ENCODE assay signal across 21 cellular contexts in the genomic region with DNA sequence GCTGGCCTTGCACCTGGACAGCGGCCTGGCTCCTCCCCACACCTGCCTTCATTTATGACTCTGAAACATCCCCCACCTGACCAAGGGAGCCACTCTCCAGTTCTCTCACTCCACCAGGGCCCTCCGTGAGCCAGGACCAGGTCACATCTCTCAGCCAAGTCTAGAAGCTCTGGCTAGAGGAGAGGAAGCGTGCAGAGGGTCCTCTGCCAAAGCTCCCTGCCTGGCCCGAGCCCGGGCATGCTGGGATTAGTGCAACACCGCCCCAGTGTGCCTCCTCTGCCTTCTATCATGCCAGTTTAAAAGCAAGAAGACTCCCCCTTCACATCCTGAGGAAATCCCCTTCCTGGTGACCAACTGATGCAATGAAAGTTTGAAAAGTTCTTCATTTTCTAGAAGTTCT. TPM values are rescaled to one million over a fixed set of nuclear protein-coding genes. Genes with fewer than 3 reads are reported as not detected.
DNase-seq lines count a peak whose midpoint lies in the region; ATAC-seq and TF ChIP-seq lines count a peak whose summit lies in the region.
"Had no signal": no experiment of that assay in that cellular context is flagged by ENCODE, and none has a peak within 500 bp of the region (broad histone marks: within the 10 kb centered on the region; RNA-seq: fewer than 3 reads in every experiment).

No MANE protein-coding gene starts in this region.

- H3K9me3 ChIP-seq in left ventricle myocardium inferior (replicated peaks), result no peaks in the 10 kb centered on the region
- H3K9me3 ChIP-seq in right atrium auricular region, result no peaks in the 10 kb centered on the region
- no peaks in the 10 kb centered on the region for H3K9me3 ChIP-seq in endodermal cell (ENCODE audit: control insufficient read depth, low read length)
- H3K9me3 ChIP-seq: BE2C had no signal

- H3K27me3 Mint-ChIP-seq in T-helper 1 cell treated with Interleukin-12 subunit alpha and Interleukin-12 subunit beta and Interleukin-4 antibody, amounts not matched to agents 30 μg/mL and 1 μg/mL, for 36 hours (ENCODE audit: low read depth), result peaks cover 8% of the 10 kb centered on the region
- H3K27me3 Mint-ChIP-seq in dendritic cell treated with granulocyte-macrophage colony-stimulating factor and Interleukin-4, amounts not matched to agents 40 ng/mL and 50 ng/mL, for 4 days, result peaks cover 2% of the 10 kb centered on the region
- peaks cover 54 to 55% of the 10 kb centered on the region in 2 donors for H3K27me3 Mint-ChIP-seq in stimulated activated naive B cell treated with anti-CD40 and anti-IgM and Interleukin-4, amounts not matched to agents 10 μg/mL and 1 μg/mL and 100 μg/mL, for 72 hours
- H3K27me3 Mint-ChIP-seq in endodermal cell (ENCODE audit: insufficient read depth) (peaks cover 7% of the 10 kb centered on the region), GM23338 (ENCODE audit: insufficient read depth, low read depth, poor library complexity) (peaks cover 6% of the 10 kb centered on the region)

- no peak overlapping the region for H3K27ac ChIP-seq in left ventricle myocardium inferior (replicated peaks)
- H3K27ac ChIP-seq in right atrium auricular region, result no peak overlapping the region
- H3K27ac ChIP-seq in endodermal cell (ENCODE audit: low read depth, low read length), result no peak overlapping the region
- H3K27ac ChIP-seq in GM23338 (ENCODE audit: low read depth), result no peak overlapping the region
- H3K27ac ChIP-seq: 22Rv1 had no signal

- H3K36me3 Mint-ChIP-seq in T-helper 1 cell treated with Interleukin-12 subunit alpha and Interleukin-12 subunit beta and Interleukin-4 antibody, amounts not matched to agents 30 μg/mL and 1 μg/mL, for 36 hours (ENCODE audit: low read depth), result no peaks in the 10 kb centered on the region
- no peaks in the 10 kb centered on the region for H3K36me3 Mint-ChIP-seq in dendritic cell treated with granulocyte-macrophage colony-stimulating factor and Interleukin-4, amounts not matched to agents 40 ng/mL and 50 ng/mL, for 4 days (ENCODE audit: low read depth)
- H3K36me3 Mint-ChIP-seq in stimulated activated naive B cell treated with anti-CD40 and anti-IgM and Interleukin-4, amounts not matched to agents 10 μg/mL and 1 μg/mL and 100 μg/mL, for 72 hours, result peaks cover 0 to 2% of the 10 kb centered on the region in 2 donors
- H3K36me3 Mint-ChIP-seq in endodermal cell (ENCODE audit: low read depth) (no peaks in the 10 kb centered on the region), GM23338 (ENCODE audit: low read depth) (no peaks in the 10 kb centered on the region; the same call in 2 of the 3 replicates)

- no peaks in the 10 kb centered on the region for H3K79me2 ChIP-seq in GM23338 (replicated peaks; ENCODE audit: insufficient read depth)

- ATAC-seq in stimulated activated naive B cell treated with anti-CD40 and anti-IgM and Interleukin-4, amounts not matched to agents 10 μg/mL and 1 μg/mL and 100 μg/mL, for 72 hours (replicated peaks), result peak in 1 of 2 donors; percentile 32
- ATAC-seq in GM23338, result no peak
- ATAC-seq: HepG2 had no signal

- 92% methylated on average over 6 of the region's 6 CpGs; no CpG with 5 or more reads in 1 of the 2 experiments for WGBS in endodermal cell (ENCODE audit: insufficient coverage in 1 of 2, insufficient read length in 1 of 2), 2 experiments

- no peak overlapping the region for H3K4me2 ChIP-seq in GM23338

- no peaks in the 10 kb centered on the region for H3K9me2 ChIP-seq in GM23338 (ENCODE audit: insufficient read depth)

- no peak for TF ChIP-seq CTCF in left ventricle myocardium inferior (IDR thresholded peaks at IDR 0.05; ENCODE audit: borderline replicate concordance)
- no peak for TF ChIP-seq CTCF in right atrium auricular region (IDR thresholded peaks at IDR 0.05)
- no peak for TF ChIP-seq CTCF in endodermal cell (conservative IDR thresholded peaks at IDR 0.05)
- TF ChIP-seq CTCF in GM23338 (conservative IDR thresholded peaks at IDR 0.05; ENCODE audit: low read depth in 2 of 2), result no peak

- no peaks in the 10 kb centered on the region for H3K9me3 Mint-ChIP-seq in T-helper 1 cell treated with Interleukin-12 subunit alpha and Interleukin-12 subunit beta and Interleukin-4 antibody, amounts not matched to agents 30 μg/mL and 1 μg/mL, for 36 hours
- peaks cover 11% of the 10 kb centered on the region for H3K9me3 Mint-ChIP-seq in dendritic cell treated with granulocyte-macrophage colony-stimulating factor and Interleukin-4, amounts not matched to agents 40 ng/mL and 50 ng/mL, for 4 days
- peaks cover 4 to 9% of the 10 kb centered on the region in 2 donors for H3K9me3 Mint-ChIP-seq in stimulated activated naive B cell treated with anti-CD40 and anti-IgM and Interleukin-4, amounts not matched to agents 10 μg/mL and 1 μg/mL and 100 μg/mL, for 72 hours
- H3K9me3 Mint-ChIP-seq in endodermal cell, result no peaks in the 10 kb centered on the region
- H3K9me3 Mint-ChIP-seq in GM23338, result no peaks in the 10 kb centered on the region; the same call in 1 of the 3 replicates

- H3K27ac Mint-ChIP-seq in T-helper 1 cell treated with Interleukin-12 subunit alpha and Interleukin-12 subunit beta and Interleukin-4 antibody, amounts not matched to agents 30 μg/mL and 1 μg/mL, for 36 hours, result peak overlapping the region; percentile 47
- H3K27ac Mint-ChIP-seq in dendritic cell treated with granulocyte-macrophage colony-stimulating factor and Interleukin-4, amounts not matched to agents 40 ng/mL and 50 ng/mL, for 4 days, result peak overlapping the region; percentile 62
- peak overlapping the region; percentile 52 for H3K27ac Mint-ChIP-seq in stimulated activated naive B cell treated with anti-CD40 and anti-IgM and Interleukin-4, amounts not matched to agents 10 μg/mL and 1 μg/mL and 100 μg/mL, for 72 hours
- no peak overlapping the region for H3K27ac Mint-ChIP-seq in endodermal cell
- no peak overlapping the region for H3K27ac Mint-ChIP-seq in GM23338

- H3K27me3 ChIP-seq in left ventricle myocardium inferior (ENCODE audit: low read depth) (peaks cover 8% of the 10 kb centered on the region), right atrium auricular region (no peaks in the 10 kb centered on the region), endodermal cell (ENCODE audit: control insufficient read depth, insufficient read depth, low read length, poor library complexity, severe bottlenecking) (no peaks in the 10 kb centered on the region), GM23338 (ENCODE audit: insufficient read depth) (peaks cover 2% of the 10 kb centered on the region; the same call in 1 of the 2 replicates)
- H3K27me3 ChIP-seq: BE2C had no signal

- no peak overlapping the region for H3K4me3 ChIP-seq in left ventricle myocardium inferior
- H3K4me3 ChIP-seq in right atrium auricular region, result no peak overlapping the region
- H3K4me3 ChIP-seq in endodermal cell (ENCODE audit: low read length), result no peak overlapping the region
- no peak overlapping the region for H3K4me3 ChIP-seq in GM23338

- peaks cover 3% of the 10 kb centered on the region for H3K4me1 Mint-ChIP-seq in T-helper 1 cell treated with Interleukin-12 subunit alpha and Interleukin-12 subunit beta and Interleukin-4 antibody, amounts not matched to agents 30 μg/mL and 1 μg/mL, for 36 hours (ENCODE audit: low read depth)
- peaks cover 21% of the 10 kb centered on the region for H3K4me1 Mint-ChIP-seq in dendritic cell treated with granulocyte-macrophage colony-stimulating factor and Interleukin-4, amounts not matched to agents 40 ng/mL and 50 ng/mL, for 4 days (ENCODE audit: low read depth)
- H3K4me1 Mint-ChIP-seq in stimulated activated naive B cell treated with anti-CD40 and anti-IgM and Interleukin-4, amounts not matched to agents 10 μg/mL and 1 μg/mL and 100 μg/mL, for 72 hours, result peaks cover 18 to 22% of the 10 kb centered on the region in 2 donors
- no peaks in the 10 kb centered on the region for H3K4me1 Mint-ChIP-seq in endodermal cell
- peaks cover 1% of the 10 kb centered on the region for H3K4me1 Mint-ChIP-seq in GM23338

- H4K20me1 ChIP-seq in GM23338 (replicated peaks; ENCODE audit: insufficient read depth), result no peaks in the 10 kb centered on the region

- H3K9ac ChIP-seq in endodermal cell (ENCODE audit: extremely low read depth, low read length, poor library complexity, severe bottlenecking), result no peak overlapping the region

- no peaks in the 10 kb centered on the region for H3F3A ChIP-seq in GM23338 (replicated peaks; ENCODE audit: low read depth)

- H2AFZ ChIP-seq in GM23338, result no peak overlapping the region

- no peak for DNase-seq in T-helper 1 cell
- DNase-seq in left ventricle myocardium inferior, result peak; percentile 5
- DNase-seq in right atrium auricular region (ENCODE audit: low spot score), result no peak
- DNase-seq in stimulated activated naive B cell treated with anti-CD40 and anti-IgM and Interleukin-4, amounts not matched to agents 10 μg/mL and 1 μg/mL and 100 μg/mL, for 72 hours, result no peak
- DNase-seq in endodermal cell, result no peak
- DNase-seq in GM23338 (ENCODE audit: low spot score), result no peak
- DNase-seq: BE2C, DND-41, KG1, NCI-H1417 treated with DMSO at 0.1 percent for 48 hours, NCI-H1930, NCI-H2171, NCI-H446, NCI-H69, OCI-M1, RPMI8226 had no signal

- H3K4me1 ChIP-seq in left ventricle myocardium inferior (peaks cover 20% of the 10 kb centered on the region), right atrium auricular region (peaks cover 0 to 6% of the 10 kb centered on the region in 2 donors), endodermal cell (ENCODE audit: control insufficient read depth, insufficient read depth, low read length) (no peaks in the 10 kb centered on the region), GM23338 (ENCODE audit: insufficient read depth) (no peaks in the 10 kb centered on the region)
- H3K4me1 ChIP-seq: BE2C had no signal

- H3K36me3 ChIP-seq in left ventricle myocardium inferior, result no peaks in the 10 kb centered on the region
- H3K36me3 ChIP-seq in right atrium auricular region, result no peaks in the 10 kb centered on the region
- H3K36me3 ChIP-seq in endodermal cell (ENCODE audit: control insufficient read depth, insufficient read depth, low read length), result no peaks in the 10 kb centered on the region
- no peaks in the 10 kb centered on the region for H3K36me3 ChIP-seq in GM23338 (ENCODE audit: insufficient read depth)
- H3K36me3 ChIP-seq: BE2C had no signal

- intact Hi-C loops in left ventricle myocardium inferior (cut with micrococcal nuclease), result no loop called here
- intact Hi-C loops in dendritic cell treated with granulocyte-macrophage colony-stimulating factor and Interleukin-4, amounts not matched to agents 40 ng/mL and 50 ng/mL, for 4 days (cut with micrococcal nuclease), result no loop called here

- no peak overlapping the region for H3K4me3 Mint-ChIP-seq in T-helper 1 cell treated with Interleukin-12 subunit alpha and Interleukin-12 subunit beta and Interleukin-4 antibody, amounts not matched to agents 30 μg/mL and 1 μg/mL, for 36 hours
- H3K4me3 Mint-ChIP-seq in dendritic cell treated with granulocyte-macrophage colony-stimulating factor and Interleukin-4, amounts not matched to agents 40 ng/mL and 50 ng/mL, for 4 days, result no peak overlapping the region
- no peak overlapping the region for H3K4me3 Mint-ChIP-seq in stimulated activated naive B cell treated with anti-CD40 and anti-IgM and Interleukin-4, amounts not matched to agents 10 μg/mL and 1 μg/mL and 100 μg/mL, for 72 hours
- H3K4me3 Mint-ChIP-seq in endodermal cell, result no peak overlapping the region
- H3K4me3 Mint-ChIP-seq in GM23338, result no peak overlapping the region

RNA-seq across cellular contexts. Expression of gene TP53AIP1, which starts 23.5 kb away (rescaled TPM):
- total RNA-seq in left ventricle myocardium inferior, result not detected
- not detected for total RNA-seq in right atrium auricular region
- not detected for total RNA-seq in endodermal cell
- polyA plus RNA-seq in endodermal cell (2013, experiment 1 of 2), result not detected
- polyA plus RNA-seq in endodermal cell (2013, experiment 2 of 2), result 0.12 TPM
- 0.07 TPM in 1 of 2 replicates, not detected in the other for total RNA-seq in GM23338 (2014; rRNA removed; shearing (Covaris generic))
- not detected in 2 replicates for polyA plus RNA-seq in GM23338 (2016; fragmentation: Nextera tagmentation; extraction: Ambion mirVana)
- total RNA-seq: H1 had no signal
- polyA plus RNA-seq: HepG2 had no signal

RNA-seq across cellular contexts. Expression of gene KCNJ5, which starts 28.0 kb away (rescaled TPM):
- 5.4 TPM for total RNA-seq in left ventricle myocardium inferior
- total RNA-seq in right atrium auricular region, result 10 to 100 TPM in 1 of 2 donors, 1 to 10 TPM in 1; 8.2 to 23.3 TPM
- 1 to 10 TPM in 1 of 2 donors, under 1 TPM in 1; 0.60 to 1.1 TPM for total RNA-seq in endodermal cell
- polyA plus RNA-seq in endodermal cell (2013, experiment 1 of 2), result 0.64 TPM
- polyA plus RNA-seq in endodermal cell (2013, experiment 2 of 2), result 1.2 TPM
- total RNA-seq in GM23338 (2014; rRNA removed; shearing (Covaris generic)), result not detected in 2 replicates
- polyA plus RNA-seq in GM23338 (2016; fragmentation: Nextera tagmentation; extraction: Ambion mirVana), result not detected in 2 replicates
- total RNA-seq: H1, HepG2 had no signal
- polyA plus RNA-seq: HepG2 had no signal

RNA-seq across cellular contexts. Expression of gene KCNJ1, which starts 52.1 kb away (rescaled TPM):
- total RNA-seq in left ventricle myocardium inferior (not detected), right atrium auricular region (not detected), endodermal cell (not detected)
- 0.36 TPM for polyA plus RNA-seq in endodermal cell (2013, experiment 1 of 2)
- polyA plus RNA-seq in endodermal cell (2013, experiment 2 of 2), result not detected
- total RNA-seq in GM23338 (2014; rRNA removed; shearing (Covaris generic)), result not detected in 2 replicates
- polyA plus RNA-seq in GM23338 (2016; fragmentation: Nextera tagmentation; extraction: Ambion mirVana), result 0.16 and 0.42 TPM in 2 replicates
- total RNA-seq: HepG2 had no signal
- polyA plus RNA-seq: HepG2 had no signal

Comparison
In these comparisons a context has a peak if more than half of its experiments do, and no peak if none do; other contexts are left out.
1. H3K27ac Mint-ChIP-seq: peak in T-helper 1 cell treated with Interleukin-12 subunit alpha and Interleukin-12 subunit beta and Interleukin-4 antibody, amounts not matched to agents 30 μg/mL and 1 μg/mL, for 36 hours (single experiment), dendritic cell treated with granulocyte-macrophage colony-stimulating factor and Interleukin-4, amounts not matched to agents 40 ng/mL and 50 ng/mL, for 4 days (single experiment) and stimulated activated naive B cell treated with anti-CD40 and anti-IgM and Interleukin-4, amounts not matched to agents 10 μg/mL and 1 μg/mL and 100 μg/mL, for 72 hours (single experiment); none in endodermal cell (single experiment) and GM23338 (single experiment).